Comparison of ENCODE assay signal across 1 cellular context in the genomic region with DNA sequence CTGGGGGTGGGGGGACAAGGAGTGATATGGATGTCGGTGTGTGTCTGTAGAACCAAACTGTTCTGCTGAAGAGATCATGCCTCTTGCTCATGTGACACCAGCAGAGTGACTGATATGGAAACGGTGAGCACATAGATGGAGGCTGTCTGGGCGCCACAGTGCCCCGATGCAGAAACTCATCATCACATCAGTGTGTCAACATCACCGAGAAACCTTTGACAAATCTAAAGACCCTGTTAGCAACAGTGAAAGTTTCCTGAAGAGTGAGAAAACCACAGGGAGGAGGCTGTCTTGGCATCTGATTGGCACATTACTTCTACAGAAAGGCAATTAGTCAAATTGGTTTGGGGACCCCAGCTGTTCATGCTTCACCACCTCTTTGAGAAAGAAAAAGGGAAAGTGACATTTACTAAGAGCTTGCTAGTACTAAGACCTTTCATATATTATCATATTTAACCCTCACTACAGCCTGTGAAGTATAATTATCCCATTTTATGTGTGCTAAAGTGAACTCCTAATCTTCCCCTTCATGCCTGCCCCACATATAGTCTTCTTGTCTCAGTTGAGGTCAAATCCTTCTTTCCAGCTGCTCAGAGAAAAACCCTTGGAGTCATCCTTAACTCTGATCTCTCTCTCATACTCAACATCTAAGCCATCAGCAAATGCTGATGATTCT.
TF ChIP-seq lines count a peak whose summit lies in the region.

No MANE protein-coding gene starts in this region.

TF ChIP-seq in IMR-90, 13 proteins besides CTCF, POLR2A, EP300 and RAD21:
- TF ChIP-seq RCOR1 (IDR thresholded peaks at IDR 0.05; ENCODE audit: insufficient replicate concordance, low read length) (no peak), SMC3 (IDR thresholded peaks at IDR 0.05; ENCODE audit: low read depth, low read length) (no peak), CEBPB (IDR thresholded peaks at IDR 0.05; ENCODE audit: low read depth, low read length) (no peak), MAZ (IDR thresholded peaks at IDR 0.05; ENCODE audit: borderline replicate concordance, low read depth, low read length) (no peak), NFE2L2 (IDR thresholded peaks at IDR 0.05; ENCODE audit: low read depth, low read length) (no peak)
- TF ChIP-seq, protein P1, sequence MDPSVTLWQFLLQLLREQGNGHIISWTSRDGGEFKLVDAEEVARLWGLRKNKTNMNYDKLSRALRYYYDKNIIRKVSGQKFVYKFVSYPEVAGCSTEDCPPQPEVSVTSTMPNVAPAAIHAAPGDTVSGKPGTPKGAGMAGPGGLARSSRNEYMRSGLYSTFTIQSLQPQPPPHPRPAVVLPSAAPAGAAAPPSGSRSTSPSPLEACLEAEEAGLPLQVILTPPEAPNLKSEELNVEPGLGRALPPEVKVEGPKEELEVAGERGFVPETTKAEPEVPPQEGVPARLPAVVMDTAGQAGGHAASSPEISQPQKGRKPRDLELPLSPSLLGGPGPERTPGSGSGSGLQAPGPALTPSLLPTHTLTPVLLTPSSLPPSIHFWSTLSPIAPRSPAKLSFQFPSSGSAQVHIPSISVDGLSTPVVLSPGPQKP (IDR thresholded peaks at IDR 0.05; ENCODE audit: borderline replicate concordance, low read depth, low read length): no peak
TF ChIP-seq in IMR-90: peak in this region for 0.
